Comparison of ENCODE assay signal across 8 cellular contexts in genomic region chr6:137641474-137642077, GRCh38.
DNase-seq lines count a peak whose midpoint lies in the region; ATAC-seq, FAIRE-seq and TF ChIP-seq lines count a peak whose summit lies in the region.

No MANE protein-coding gene starts in this region.

- H3K9me3 ChIP-seq in pancreas, result no peaks in the 10 kb centered on the region
- H3K9me3 ChIP-seq in upper lobe of left lung, result no peaks in the 10 kb centered on the region

- no peak overlapping the region for H3K9ac ChIP-seq in KMS-11

- no peak for TF ChIP-seq POLR2A in upper lobe of left lung (IDR thresholded peaks at IDR 0.05)

- H3K79me2 ChIP-seq in KMS-11 (ENCODE audit: insufficient read depth, low read depth), result no peaks in the 10 kb centered on the region

- no peak overlapping the region for H3K4me2 ChIP-seq in KMS-11

- H3K36me3 ChIP-seq in KMS-11 (ENCODE audit: insufficient read depth) (no peaks in the 10 kb centered on the region), pancreas (no peaks in the 10 kb centered on the region), upper lobe of left lung (no peaks in the 10 kb centered on the region)

- FAIRE-seq in frontal cortex (lab: Jason Lieb, UNC), result peak; percentile 92
- FAIRE-seq in pancreas (lab: Jason Lieb, UNC), result peak; percentile 80

- H3K4me3 ChIP-seq in KMS-11 (IDR thresholded peaks at IDR 0.05; ENCODE audit: insufficient read depth, low read depth, low read length), result no peak overlapping the region
- H3K4me3 ChIP-seq in pancreas, result no peak overlapping the region
- no peak overlapping the region for H3K4me3 ChIP-seq in upper lobe of left lung

- H3K27ac ChIP-seq in KMS-11, result no peak overlapping the region
- no peak overlapping the region for H3K27ac ChIP-seq in pancreas
- H3K27ac ChIP-seq in upper lobe of left lung, result no peak overlapping the region

- no peak overlapping the region for H3K4me3 Mint-ChIP-seq in activated T-helper 2 cell treated with anti-CD3 and anti-CD28 coated beads, Interferon-gamma antibody, Interleukin-2, Interleukin-4, amounts not matched to agents 10 μg/mL and 5 μg/mL and 100 μg/mL, durations not matched to agents 14 hours and 24 hours and 36 hours (ENCODE audit: low read depth)

- intact Hi-C loops in activated T-helper 2 cell treated with anti-CD3 and anti-CD28 coated beads, Interferon-gamma antibody, Interleukin-2, Interleukin-4, amounts not matched to agents 10 μg/mL and 5 μg/mL and 100 μg/mL, durations not matched to agents 14 hours and 24 hours and 36 hours (cut with micrococcal nuclease), result loop anchor here (1.0 to 10.0 kb wide), 8 partner anchors 149 to 673 kb away; no protein-coding TSS in a partner anchor
- intact Hi-C loops in pancreas (cut with DNase I), result no loop called here

- H3K27me3 ChIP-seq in KMS-11 (ENCODE audit: insufficient read depth, low read depth) (no peaks in the 10 kb centered on the region), pancreas (no peaks in the 10 kb centered on the region), upper lobe of left lung (no peaks in the 10 kb centered on the region)

- TF ChIP-seq EP300 in upper lobe of left lung (IDR thresholded peaks at IDR 0.05), result no peak

- no peaks in the 10 kb centered on the region for H3K36me3 Mint-ChIP-seq in activated T-helper 2 cell treated with anti-CD3 and anti-CD28 coated beads, Interferon-gamma antibody, Interleukin-2, Interleukin-4, amounts not matched to agents 10 μg/mL and 5 μg/mL and 100 μg/mL, durations not matched to agents 14 hours and 24 hours and 36 hours (ENCODE audit: low read depth)

- H4K20me1 ChIP-seq in KMS-11 (ENCODE audit: insufficient read depth), result no peaks in the 10 kb centered on the region

- peaks cover 14% of the 10 kb centered on the region for H3K27me3 Mint-ChIP-seq in activated T-helper 2 cell treated with anti-CD3 and anti-CD28 coated beads, Interferon-gamma antibody, Interleukin-2, Interleukin-4, amounts not matched to agents 10 μg/mL and 5 μg/mL and 100 μg/mL, durations not matched to agents 14 hours and 24 hours and 36 hours (ENCODE audit: low read depth)

- H3K4me1 ChIP-seq in KMS-11 (ENCODE audit: low read depth, poor library complexity, severe bottlenecking), result peaks cover 34% of the 10 kb centered on the region
- H3K4me1 ChIP-seq in pancreas, result peaks cover 0 to 5% (median 0%) of the 10 kb centered on the region in 3 donors
- peaks cover 5 to 15% (median 5%) of the 10 kb centered on the region in 4 donors for H3K4me1 ChIP-seq in upper lobe of left lung

- H3K9me3 Mint-ChIP-seq in activated T-helper 2 cell treated with anti-CD3 and anti-CD28 coated beads, Interferon-gamma antibody, Interleukin-2, Interleukin-4, amounts not matched to agents 10 μg/mL and 5 μg/mL and 100 μg/mL, durations not matched to agents 14 hours and 24 hours and 36 hours, result no peaks in the 10 kb centered on the region

- H3K27ac Mint-ChIP-seq in activated T-helper 2 cell treated with anti-CD3 and anti-CD28 coated beads, Interferon-gamma antibody, Interleukin-2, Interleukin-4, amounts not matched to agents 10 μg/mL and 5 μg/mL and 100 μg/mL, durations not matched to agents 14 hours and 24 hours and 36 hours, result no peak overlapping the region

- ATAC-seq in pancreas, result peak; percentile 92 to 99 (median 97)
- peak; percentile 80 to 89 for ATAC-seq in upper lobe of left lung (ENCODE audit: low FRiP score in 2 of 2)

- H3K4me1 Mint-ChIP-seq in activated T-helper 2 cell treated with anti-CD3 and anti-CD28 coated beads, Interferon-gamma antibody, Interleukin-2, Interleukin-4, amounts not matched to agents 10 μg/mL and 5 μg/mL and 100 μg/mL, durations not matched to agents 14 hours and 24 hours and 36 hours (ENCODE audit: low read depth), result peaks cover 17% of the 10 kb centered on the region

- no peak overlapping the region for H2AFZ ChIP-seq in KMS-11 (ENCODE audit: low read depth)

- TF ChIP-seq CTCF in GM20000 (IDR thresholded peaks at IDR 0.05; ENCODE audit: extremely low read depth, missing control alignments) (peak; percentile 53), KMS-11 (conservative IDR thresholded peaks at IDR 0.05; ENCODE audit: low read depth, low read length) (peak; percentile 87), pancreas (IDR thresholded peaks at IDR 0.05) (peak; percentile 10 to 51 (median 39)), upper lobe of left lung (IDR thresholded peaks at IDR 0.05) (peak; percentile 40 to 75 (median 68))

- DNase-seq in C1 segment of cervical spinal cord (lab: John Stamatoyannopoulos, UW) (peak in 11 of 14 donors; percentile 4 to 47 (median 27)), GM20000 (ENCODE audit: low spot score) (peak; percentile 49), RPMI8226 (peak; percentile 47), frontal cortex (ENCODE audit: low spot score in 2 of 2) (peak; percentile 18 to 52), pancreas (peak in 4 of 6 donors; percentile 47 to 66 (median 57)), upper lobe of left lung (peak in 1 of 2 donors; percentile 71)
- DNase-seq in activated T-helper 2 cell treated with anti-CD3 and anti-CD28 coated beads, Interferon-gamma antibody, Interleukin-2, Interleukin-4, amounts not matched to agents 10 μg/mL and 5 μg/mL and 100 μg/mL, durations not matched to agents 14 hours and 24 hours and 36 hours (ENCODE audit: low spot score), result peak; percentile 50

- 3 to 5% methylated on average over 6 of the region's 6 CpGs for WGBS in pancreas, 2 donors
- 8 to 17% methylated on average over 6 of the region's 6 CpGs for WGBS in upper lobe of left lung, 2 donors
